In the genomic region with DNA sequence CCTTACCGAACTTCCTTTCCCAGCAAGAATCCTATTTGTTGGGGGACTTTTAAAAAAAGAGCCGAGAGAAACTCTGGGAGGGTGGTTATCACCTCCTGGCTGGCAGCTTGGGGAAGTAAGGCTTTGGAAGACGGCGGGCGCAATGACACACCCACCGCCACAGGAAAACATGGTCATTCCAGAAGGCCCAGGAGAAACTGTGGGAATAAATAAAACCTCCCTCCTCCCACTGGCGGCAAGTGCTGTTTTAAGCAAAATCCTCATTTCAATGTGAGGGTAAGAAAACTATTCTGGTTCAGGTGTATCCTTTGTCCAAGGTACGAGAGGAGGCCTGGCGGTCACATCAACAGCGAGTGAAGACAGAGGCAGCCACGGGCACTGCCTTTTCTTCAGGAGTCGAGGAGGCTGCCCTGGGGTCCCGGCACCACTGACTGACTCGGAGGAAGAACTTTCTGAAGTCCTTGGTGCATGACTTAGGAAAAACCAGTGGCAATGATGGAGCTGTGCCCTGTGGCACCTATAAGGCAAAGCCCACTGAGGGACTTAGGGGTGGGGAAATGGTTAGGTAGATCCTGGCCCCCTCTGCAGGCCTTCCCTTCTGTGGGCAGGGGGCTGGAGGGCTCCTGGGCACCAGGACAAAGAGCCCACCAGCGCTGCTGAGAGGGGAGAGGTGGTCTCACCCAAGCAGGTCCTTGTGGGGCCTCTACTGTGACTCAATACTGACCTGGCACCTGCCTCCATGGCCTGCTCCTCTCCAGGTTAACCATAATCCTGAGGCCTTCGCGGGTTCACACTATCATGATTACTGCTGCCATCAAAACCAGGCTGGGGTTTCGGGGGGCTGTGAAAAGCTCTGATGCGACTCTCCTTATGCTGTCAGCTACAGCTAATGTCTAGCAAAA, we compare ENCODE assay signal across 1 cellular context.
TF ChIP-seq lines count a peak whose summit lies in the region.

No MANE protein-coding gene starts in this region.

TF ChIP-seq in SK-N-SH treated with all-trans-retinoic acid at 6 μM for 48 hours, 23 proteins besides CTCF, POLR2A, EP300 and RAD21 (continued from another document):
- TF ChIP-seq POU6F1 (CRISPR knock-in tag; IDR thresholded peaks at IDR 0.05; ENCODE audit: borderline replicate concordance, low read depth) (no peak), CSDC2 (CRISPR knock-in tag; IDR thresholded peaks at IDR 0.05) (no peak), TCF4 (CRISPR knock-in tag; IDR thresholded peaks at IDR 0.05; ENCODE audit: borderline replicate concordance) (no peak), ZFP3 (CRISPR knock-in tag; IDR thresholded peaks at IDR 0.05) (no peak), CREB5 (CRISPR knock-in tag; IDR thresholded peaks at IDR 0.05; ENCODE audit: low read depth) (no peak), GLIS3 (CRISPR knock-in tag; IDR thresholded peaks at IDR 0.05) (no peak), TOX (CRISPR knock-in tag; IDR thresholded peaks at IDR 0.05; ENCODE audit: borderline replicate concordance) (no peak), ZC3H10 (CRISPR knock-in tag; IDR thresholded peaks at IDR 0.05) (no peak), ESRRG (CRISPR knock-in tag; IDR thresholded peaks at IDR 0.05) (no peak), ZFP30 (CRISPR knock-in tag; IDR thresholded peaks at IDR 0.05) (no peak), ZNF565 (CRISPR knock-in tag; conservative IDR thresholded peaks at IDR 0.05; ENCODE audit: low read depth) (no peak)
TF ChIP-seq in SK-N-SH treated with all-trans-retinoic acid at 6 μM for 48 hours: peak in this region for 0.
